ENCODE assay signal across 1 cellular context in genomic region chr6:33595001-33595846, GRCh38.
TF ChIP-seq lines count a peak whose summit lies in the region.

No MANE protein-coding gene starts in this region.

TF ChIP-seq in HEK293, 187 proteins besides CTCF, POLR2A, EP300 and RAD21 (continued from another document):
- TF ChIP-seq WT1 (tag by site-specific recombination; IDR thresholded peaks at IDR 0.05) (no peak), ZNF510 (tag by site-specific recombination; IDR thresholded peaks at IDR 0.05; ENCODE audit: insufficient replicate concordance) (no peak), ZBTB1 (tag by site-specific recombination; IDR thresholded peaks at IDR 0.05) (no peak)
